In genomic region chr2:64651590-64651989, GRCh38 we compare ENCODE assay signal across 8 cellular contexts. TPM values are rescaled to one million over a fixed set of nuclear protein-coding genes. Genes with fewer than 3 reads are reported as not detected.
A peak's percentile ranks its signal among the peaks of the same experiment; 100 is the strongest.
DNase-seq lines count a peak whose midpoint lies in the region; ATAC-seq, FAIRE-seq and TF ChIP-seq lines count a peak whose summit lies in the region.

No MANE protein-coding gene starts in this region.

- H3K79me2 ChIP-seq in DND-41 (ENCODE audit: insufficient read depth, low read length): peaks cover 47% of the 10 kb centered on the region

- H3K4me2 ChIP-seq in DND-41 (ENCODE audit: insufficient read depth, low read length): peak overlapping the region; percentile 41

- H3K27ac ChIP-seq in DND-41 (ENCODE audit: low read length): no peak overlapping the region
- peak overlapping the region; percentile 94 for H3K27ac ChIP-seq in epithelial cell of prostate
- H3K27ac ChIP-seq in psoas muscle: peak overlapping the region; percentile 98

- H3K9me3 ChIP-seq in DND-41 (ENCODE audit: insufficient read depth, low read length, severe bottlenecking) (no peaks in the 10 kb centered on the region), psoas muscle (no peaks in the 10 kb centered on the region)

- WGBS in psoas muscle, 3 donors: 20 to 38% (median 29%) methylated on average over 4 of the region's 4 CpGs

- no peak for TF ChIP-seq CTCF in DND-41 (IDR thresholded peaks at IDR 0.05; ENCODE audit: borderline replicate concordance, extremely low read depth, low read length, poor library complexity, severe bottlenecking)
- no peak for TF ChIP-seq CTCF in psoas muscle (IDR thresholded peaks at IDR 0.05)

- no peak overlapping the region for H2AFZ ChIP-seq in DND-41 (ENCODE audit: low read depth, low read length)

- intact Hi-C loops in psoas muscle (cut with DNase I): loop anchor here (2.0 to 5.0 kb wide), 5 partner anchors 101 to 644 kb away; no protein-coding TSS in a partner anchor

- DNase-seq in DND-41 (no peak), NAMALWA (ENCODE audit: low spot score) (peak; percentile 30), epithelial cell of prostate (ENCODE audit: low read depth, low spot score) (no peak), psoas muscle (no peak), H54 (ENCODE audit: insufficient read length, low spot score) (no peak), NCI-H2029 treated with DMSO at 0.1 percent for 48 hours (lab: John Stamatoyannopoulos, UW) (no peak), EL (no peak)

- peaks cover 27% of the 10 kb centered on the region for H4K20me1 ChIP-seq in DND-41 (ENCODE audit: insufficient read depth, low read length)

- H3K36me3 ChIP-seq in DND-41 (ENCODE audit: insufficient read depth, low read length) (no peaks in the 10 kb centered on the region), psoas muscle (ENCODE audit: insufficient read depth in 1 of 2, low read depth in 1 of 2) (no peaks in the 10 kb centered on the region)

- H3K9ac ChIP-seq in DND-41 (ENCODE audit: low read depth, low read length): no peak overlapping the region

- ATAC-seq in DND-41 (ENCODE audit: insufficient read depth, low read depth) (no peak), psoas muscle (no peak), GM21367 (IDR thresholded peaks at IDR 0.05; ENCODE audit: unreplicated experiment) (no peak)

- TF ChIP-seq POLR2A in H54 (IDR thresholded peaks at IDR 0.05; ENCODE audit: low read depth, low read length): no peak

- no peak for FAIRE-seq in H54 (lab: Jason Lieb, UNC)

- H3K4me3 ChIP-seq in DND-41 (ENCODE audit: low read depth in 1 of 2, low read length in 2 of 2) (no peak overlapping the region), psoas muscle (peak overlapping the region; percentile 82)

- H3K4me1 ChIP-seq in DND-41 (ENCODE audit: insufficient read depth, low read length) (peaks cover 47% of the 10 kb centered on the region), psoas muscle (peaks cover 55% of the 10 kb centered on the region)

- H3K27me3 ChIP-seq in DND-41 (ENCODE audit: insufficient read depth, low read length, poor library complexity) (peaks cover 7% of the 10 kb centered on the region), psoas muscle (ENCODE audit: insufficient read depth in 3 of 3, low read length in 2 of 3) (no peaks in the 10 kb centered on the region)

RNA-seq across cellular contexts. Expression of gene SERTAD2, which starts 2.1 kb away (rescaled TPM):
- 10 to 100 TPM; 10.3 to 13.2 (median 11.5) TPM for total RNA-seq in psoas muscle
- polyA plus RNA-seq in psoas muscle: 1 to 10 TPM; 3.3 to 9.2 (median 4.1) TPM
